Comparison of ENCODE assay signal across 8 cellular contexts in genomic region chr20:43959079-43959919, GRCh38. TPM values are rescaled to one million over a fixed set of nuclear protein-coding genes. Genes with fewer than 3 reads are reported as not detected.
DNase-seq lines count a peak whose midpoint lies in the region; FAIRE-seq and TF ChIP-seq lines count a peak whose summit lies in the region.

No MANE protein-coding gene starts in this region.

- H3K9me3 ChIP-seq in BLaER1 treated with 17β-estradiol and CSF1 and Interleukin-3, amounts not matched to agents 10 nM and 100 nM (replicated peaks in 1 of 11) = peaks cover 0 to 6% (median 0%) of the 10 kb centered on the region in 11 experiments; a peak in 3 of 22 replicates
- H3K9me3 ChIP-seq in SK-N-SH = no peaks in the 10 kb centered on the region

- POLR2A ChIA-PET in SK-N-SH (lab: Yijun Ruan, JAX) = no interaction called here

- H3K4me1 ChIP-seq in BLaER1 treated with 17β-estradiol and CSF1 and Interleukin-3, amounts not matched to agents 10 nM and 100 nM = peaks cover 71 to 93% (median 83%) of the 10 kb centered on the region in 10 experiments
- H3K4me1 ChIP-seq in SK-N-SH (ENCODE audit: control insufficient read depth in 1 of 2, insufficient read depth in 2 of 2, low read depth in 1 of 2, low read length in 1 of 2) = peaks cover 25 to 74% of the 10 kb centered on the region in 2 experiments

- peak; percentile 63 for DNase-seq in H4 (ENCODE audit: low spot score)
- no peak for DNase-seq in SK-N-SH
- DNase-seq in cardiac septum (ENCODE audit: low spot score) = peak; percentile 62
- no peak for DNase-seq in urothelium cell line (ENCODE audit: low spot score)
- DNase-seq in SHP77 treated with DMSO at 0.1 percent for 48 hours (lab: John Stamatoyannopoulos, UW) = no peak
- no peak for DNase-seq in caudate nucleus (lab: John Stamatoyannopoulos, UW)
- DNase-seq in NCI-H187 treated with DMSO at 0.1 percent for 48 hours (lab: John Stamatoyannopoulos, UW) = no peak

- no peak overlapping the region for H2AFZ ChIP-seq in SK-N-SH (ENCODE audit: low read depth)

- peaks cover 0 to 8% (median 0%) of the 10 kb centered on the region in 11 experiments; a peak in 5 of 22 replicates for H4K20me1 ChIP-seq in BLaER1 treated with 17β-estradiol and CSF1 and Interleukin-3, amounts not matched to agents 10 nM and 100 nM
- no peaks in the 10 kb centered on the region for H4K20me1 ChIP-seq in SK-N-SH (ENCODE audit: insufficient read depth)

- no peaks in the 10 kb centered on the region for H3K9me2 ChIP-seq in SK-N-SH

- H3F3A ChIP-seq in SK-N-SH (replicated peaks; ENCODE audit: insufficient read depth) = peaks cover 22% of the 10 kb centered on the region

- no peaks in the 10 kb centered on the region for H3K36me3 ChIP-seq in BLaER1 treated with 17β-estradiol and CSF1 and Interleukin-3, amounts not matched to agents 10 nM and 100 nM
- H3K36me3 ChIP-seq in SK-N-SH (replicated peaks in 1 of 2; ENCODE audit: control insufficient read depth in 1 of 2, insufficient read depth in 2 of 2, low read length in 1 of 2) = no peaks in the 10 kb centered on the region

- no peaks in the 10 kb centered on the region for H3K79me2 ChIP-seq in SK-N-SH (ENCODE audit: insufficient read depth)

- intact Hi-C loops in cardiac septum (cut with DNase I) = no loop called here

- TF ChIP-seq RAD21 in SK-N-SH (IDR thresholded peaks at IDR 0.05; ENCODE audit: low read length) = no peak

- FAIRE-seq in urothelium cell line (lab: Jason Lieb, UNC) = no peak

- peak overlapping the region; percentile 74 to 97 (median 90) for H3K4me2 ChIP-seq in BLaER1 treated with 17β-estradiol and CSF1 and Interleukin-3, amounts not matched to agents 10 nM and 100 nM
- H3K4me2 ChIP-seq in SK-N-SH = no peak overlapping the region

- no peak for TF ChIP-seq EP300 in SK-N-SH (IDR thresholded peaks at IDR 0.05; ENCODE audit: borderline replicate concordance in 1 of 2, low read depth in 1 of 2, low read length in 1 of 2)

- H3K27me3 ChIP-seq in BLaER1 treated with 17β-estradiol and CSF1 and Interleukin-3, amounts not matched to agents 10 nM and 100 nM = peaks cover 0 to 4% (median 0%) of the 10 kb centered on the region in 11 experiments; a peak in 1 of 22 replicates
- no peaks in the 10 kb centered on the region for H3K27me3 ChIP-seq in SK-N-SH (ENCODE audit: insufficient read depth)

- CTCF ChIA-PET in SK-N-SH (lab: Yijun Ruan, JAX) = no interaction called here

- peak overlapping the region in 10 of 11 experiments; percentile 22 to 67 (median 41); a peak in 17 of 22 replicates for H3K9ac ChIP-seq in BLaER1 treated with 17β-estradiol and CSF1 and Interleukin-3, amounts not matched to agents 10 nM and 100 nM
- H3K9ac ChIP-seq in SK-N-SH = no peak overlapping the region

- peak overlapping the region in 10 of 11 experiments; percentile 38 to 78 (median 60); a peak in 19 of 22 replicates for H3K27ac ChIP-seq in BLaER1 treated with 17β-estradiol and CSF1 and Interleukin-3, amounts not matched to agents 10 nM and 100 nM
- peak overlapping the region in 1 of 2 experiments; percentile 77; a peak in 2 of 4 replicates for H3K27ac ChIP-seq in SK-N-SH (ENCODE audit: low read depth in 2 of 2, low read length in 1 of 2)
- H3K27ac ChIP-seq in caudate nucleus (ENCODE audit: low read depth, low read length) = no peak overlapping the region

- peak overlapping the region in 3 of 10 experiments; percentile 15 to 42 (median 31); a peak in 4 of 20 replicates for H3K4me3 ChIP-seq in BLaER1 treated with 17β-estradiol and CSF1 and Interleukin-3, amounts not matched to agents 10 nM and 100 nM
- H3K4me3 ChIP-seq in SK-N-SH (ENCODE audit: low read depth in 2 of 2, low read length in 1 of 2) = no peak overlapping the region

- TF ChIP-seq CTCF in SK-N-SH (IDR thresholded peaks at IDR 0.05) = no peak

- 74% methylated on average over 19 of the region's 19 CpGs for WGBS in SK-N-SH (ENCODE audit: low lambda C conversion rate)

TF ChIP-seq in SK-N-SH, 30 proteins besides CTCF, POLR2A, EP300 and RAD21:
- TF ChIP-seq ZBTB33 (IDR thresholded peaks at IDR 0.05; ENCODE audit: borderline replicate concordance, low read depth) (no peak), FOXM1 (IDR thresholded peaks at IDR 0.05; ENCODE audit: low read depth) (no peak), FOSL2 (IDR thresholded peaks at IDR 0.05; ENCODE audit: borderline replicate concordance, low read depth) (no peak), GABPA (IDR thresholded peaks at IDR 0.05; ENCODE audit: low read depth) (no peak), SMC3 (IDR thresholded peaks at IDR 0.05; ENCODE audit: low read depth, low read length) (no peak), CHD2 (IDR thresholded peaks at IDR 0.05; ENCODE audit: low read length, partially characterized antibody) (no peak), FOXJ3 (CRISPR knock-in tag; IDR thresholded peaks at IDR 0.05) (no peak), TAF1 (IDR thresholded peaks at IDR 0.05; ENCODE audit: borderline replicate concordance, low read depth, low read length) (no peak), MAX (IDR thresholded peaks at IDR 0.05; ENCODE audit: low read depth) (no peak), ELF1 (IDR thresholded peaks at IDR 0.05) (no peak), MXI1 (IDR thresholded peaks at IDR 0.05; ENCODE audit: low read depth, low read length) (0 out of 2 replicates have a peak, but pooled peaks have one; percentile 15), GATA2 (CRISPR knock-in tag; IDR thresholded peaks at IDR 0.05) (no peak)
- TF ChIP-seq, protein P1, sequence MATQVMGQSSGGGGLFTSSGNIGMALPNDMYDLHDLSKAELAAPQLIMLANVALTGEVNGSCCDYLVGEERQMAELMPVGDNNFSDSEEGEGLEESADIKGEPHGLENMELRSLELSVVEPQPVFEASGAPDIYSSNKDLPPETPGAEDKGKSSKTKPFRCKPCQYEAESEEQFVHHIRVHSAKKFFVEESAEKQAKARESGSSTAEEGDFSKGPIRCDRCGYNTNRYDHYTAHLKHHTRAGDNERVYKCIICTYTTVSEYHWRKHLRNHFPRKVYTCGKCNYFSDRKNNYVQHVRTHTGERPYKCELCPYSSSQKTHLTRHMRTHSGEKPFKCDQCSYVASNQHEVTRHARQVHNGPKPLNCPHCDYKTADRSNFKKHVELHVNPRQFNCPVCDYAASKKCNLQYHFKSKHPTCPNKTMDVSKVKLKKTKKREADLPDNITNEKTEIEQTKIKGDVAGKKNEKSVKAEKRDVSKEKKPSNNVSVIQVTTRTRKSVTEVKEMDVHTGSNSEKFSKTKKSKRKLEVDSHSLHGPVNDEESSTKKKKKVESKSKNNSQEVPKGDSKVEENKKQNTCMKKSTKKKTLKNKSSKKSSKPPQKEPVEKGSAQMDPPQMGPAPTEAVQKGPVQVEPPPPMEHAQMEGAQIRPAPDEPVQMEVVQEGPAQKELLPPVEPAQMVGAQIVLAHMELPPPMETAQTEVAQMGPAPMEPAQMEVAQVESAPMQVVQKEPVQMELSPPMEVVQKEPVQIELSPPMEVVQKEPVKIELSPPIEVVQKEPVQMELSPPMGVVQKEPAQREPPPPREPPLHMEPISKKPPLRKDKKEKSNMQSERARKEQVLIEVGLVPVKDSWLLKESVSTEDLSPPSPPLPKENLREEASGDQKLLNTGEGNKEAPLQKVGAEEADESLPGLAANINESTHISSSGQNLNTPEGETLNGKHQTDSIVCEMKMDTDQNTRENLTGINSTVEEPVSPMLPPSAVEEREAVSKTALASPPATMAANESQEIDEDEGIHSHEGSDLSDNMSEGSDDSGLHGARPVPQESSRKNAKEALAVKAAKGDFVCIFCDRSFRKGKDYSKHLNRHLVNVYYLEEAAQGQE (IDR thresholded peaks at IDR 0.05; ENCODE audit: low read depth, low read length) = peak; percentile 70; the same call in 1 of the 2 replicates

RNA-seq across cellular contexts. Expression of gene TOX2, which starts 44.6 kb away (rescaled TPM):
- total RNA-seq in H4 (2014; rRNA removed; shearing (Covaris generic)) = 0.12 and 0.83 TPM in 2 replicates
- polyA plus RNA-seq in SK-N-SH (2012; rRNA removed) = 6.1 and 15.4 TPM in 2 replicates
- polyA plus RNA-seq in SK-N-SH (2012; cell fraction: cytosol; rRNA removed) = 8.1 and 12.1 TPM in 2 replicates
- polyA plus RNA-seq in SK-N-SH (2012; cell fraction: nucleus; rRNA removed) = 10.7 and 19.5 TPM in 2 replicates
- total RNA-seq in cardiac septum = 1.4 TPM

Comparison
In these comparisons a context has a peak if more than half of its experiments do, and no peak if none do; other contexts are left out.
1. DNase-seq: peak in H4 (single experiment) and cardiac septum (single experiment); none in SK-N-SH (single experiment), urothelium cell line (single experiment), SHP77 treated with DMSO at 0.1 percent for 48 hours (single experiment), caudate nucleus (0 of 61) and NCI-H187 treated with DMSO at 0.1 percent for 48 hours (single experiment).